In the genomic region with DNA sequence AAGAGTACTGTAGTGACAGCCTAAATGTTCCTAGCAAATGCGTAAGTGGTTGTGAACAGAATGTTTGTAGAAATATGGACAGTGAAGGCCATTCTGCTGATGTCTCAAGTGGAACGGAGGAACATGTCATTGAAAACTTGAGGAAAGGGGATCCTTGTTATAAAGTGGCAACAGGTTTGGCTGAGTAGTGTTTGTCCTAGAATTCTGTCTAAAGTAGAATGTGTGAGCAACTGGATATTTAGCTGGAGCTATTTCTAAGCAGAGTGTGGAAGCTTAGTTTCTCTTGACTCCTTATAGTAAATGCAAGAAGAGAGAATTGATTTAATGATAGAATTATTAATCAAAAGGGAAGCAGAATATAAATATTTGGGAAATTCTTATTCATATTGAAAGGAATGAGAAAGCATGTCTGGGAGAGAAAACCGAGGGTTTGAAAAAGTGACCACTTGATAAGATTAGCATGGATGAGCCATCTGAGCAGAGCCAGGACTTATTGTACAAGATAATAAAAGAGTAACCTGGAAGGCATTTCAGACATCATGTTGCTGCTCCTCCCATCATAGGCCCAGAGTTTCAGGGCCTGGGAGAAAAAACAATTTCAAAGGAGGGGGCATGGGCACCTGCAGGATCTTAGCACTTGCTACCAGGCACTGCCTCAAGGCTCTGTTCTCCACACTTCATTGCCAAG, we compare ENCODE assay signal across 6 cellular contexts.
"Had no signal": no experiment of that assay in that cellular context is flagged by ENCODE, and none has a peak within 500 bp of the region (broad histone marks: within the 10 kb centered on the region; RNA-seq: fewer than 3 reads in every experiment).

No MANE protein-coding gene starts in this region.

- ATAC-seq: GM23338, K562 had no signal

- H3K4me1 Mint-ChIP-seq: GM23338 had no signal

- H3K4me2 ChIP-seq: GM23338 had no signal

- H3K9me3 Mint-ChIP-seq: H9 had no signal

- DNase-seq: H9, HCEC 1CT, IMR-90, KG1 had no signal

- H3K4me3 ChIP-seq: GM23338, K562 had no signal

- H3K27ac Mint-ChIP-seq: GM23338, H9 had no signal

- H3K4me3 Mint-ChIP-seq: GM23338, H9 had no signal
